1 cellular context compared by ENCODE assay signal in the genomic region with DNA sequence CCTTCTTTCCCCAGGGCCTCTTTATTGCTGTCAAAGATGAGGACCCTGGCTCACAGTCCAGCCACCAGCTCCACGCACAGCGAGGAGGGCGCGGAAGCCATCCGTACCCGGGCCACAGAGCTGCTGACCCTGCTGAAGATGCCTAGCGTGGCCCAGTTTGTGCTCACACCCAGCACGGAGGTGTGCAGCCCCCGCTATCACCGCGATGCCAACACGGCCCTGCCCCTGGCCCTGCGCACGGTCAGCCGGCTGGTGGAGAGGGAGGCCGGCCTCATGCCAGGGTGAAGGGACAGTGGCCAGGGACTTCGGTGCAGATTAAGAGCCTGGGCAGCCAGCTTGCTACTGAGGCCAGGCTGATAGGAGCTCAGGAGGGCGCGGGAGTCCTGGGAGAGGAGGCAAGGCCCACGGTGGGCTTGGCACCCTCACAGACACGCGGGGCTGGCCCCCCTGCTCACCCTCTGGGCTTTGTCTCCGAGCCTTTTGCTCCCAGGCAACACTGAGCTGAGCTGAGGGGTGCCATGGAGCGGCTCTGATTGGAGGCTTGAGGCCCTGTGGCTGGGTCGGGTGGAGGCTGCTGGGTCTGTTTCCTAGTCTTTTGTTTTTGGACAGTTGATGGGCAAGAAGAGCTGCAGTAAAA.
TF ChIP-seq lines count a peak whose summit lies in the region.

No MANE protein-coding gene starts in this region.

TF ChIP-seq in endothelial cell of umbilical vein, 7 proteins besides CTCF, POLR2A, EP300 and RAD21:
- TF ChIP-seq POLR2AphosphoS5 (IDR thresholded peaks at IDR 0.05; ENCODE audit: insufficient read depth, low read depth, low read length) = no peak
- TF ChIP-seq, protein P1, sequence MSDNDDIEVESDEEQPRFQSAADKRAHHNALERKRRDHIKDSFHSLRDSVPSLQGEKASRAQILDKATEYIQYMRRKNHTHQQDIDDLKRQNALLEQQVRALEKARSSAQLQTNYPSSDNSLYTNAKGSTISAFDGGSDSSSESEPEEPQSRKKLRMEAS (IDR thresholded peaks at IDR 0.05; ENCODE audit: insufficient read depth, insufficient read length) = no peak
- TF ChIP-seq MYC (IDR thresholded peaks at IDR 0.05; ENCODE audit: low read depth, low read length) = no peak
- TF ChIP-seq JUN (IDR thresholded peaks at IDR 0.05; ENCODE audit: borderline replicate concordance, insufficient read depth, insufficient read length, low read depth) = no peak
- no peak for TF ChIP-seq GATA2 (IDR thresholded peaks at IDR 0.05; ENCODE audit: insufficient read depth, insufficient read length, low read depth, low read length)
- TF ChIP-seq EZH2 (IDR thresholded peaks at IDR 0.05; ENCODE audit: borderline replicate concordance, low read depth, low read length, severe bottlenecking) = no peak
- no peak for TF ChIP-seq FOS (IDR thresholded peaks at IDR 0.05; ENCODE audit: borderline replicate concordance, insufficient read depth, low read length)
TF ChIP-seq in endothelial cell of umbilical vein: peak in this region for 0.
